In genomic region chr12:3101309-3102022, GRCh38 we compare ENCODE assay signal across 23 cellular contexts. TPM values are rescaled to one million over a fixed set of nuclear protein-coding genes. Genes with fewer than 3 reads are reported as not detected.
DNase-seq lines count a peak whose midpoint lies in the region; ATAC-seq, FAIRE-seq and TF ChIP-seq lines count a peak whose summit lies in the region.
"Had no signal": no experiment of that assay in that cellular context is flagged by ENCODE, and none has a peak within 500 bp of the region (broad histone marks: within the 10 kb centered on the region; RNA-seq: fewer than 3 reads in every experiment).

No MANE protein-coding gene starts in this region.

- H2AFZ ChIP-seq in astrocyte (ENCODE audit: low read depth, low read length) = no peak overlapping the region

- H3K79me2 ChIP-seq in astrocyte (ENCODE audit: insufficient read depth, low read length) = peaks cover 46% of the 10 kb centered on the region

- no peak for DNase-seq in activated CD4-positive, alpha-beta T cell treated with anti-CD3 and anti-CD28 coated beads, Interleukin-2, amount 10 ng/mL, durations not matched to agents 7 days and 5 days
- no peak for DNase-seq in activated CD4-positive, alpha-beta T cell treated with anti-CD3 and anti-CD28 coated beads for 1 hour
- DNase-seq in astrocyte (ENCODE audit: low read depth) (peak; percentile 59), glutamatergic neuron (no peak), sciatic nerve (ENCODE audit: low spot score) (no peak)
- no peak for DNase-seq in activated CD8-positive, alpha-beta memory T cell treated with anti-CD3 and anti-CD28 coated beads for 24 hours
- DNase-seq: 8988T, amygdala, islet precursor cell, mucosa of descending colon, NCI-H1092, NCI-H82, Peyer's patch, thyroid gland, WERI-Rb-1 had no signal

- peaks cover 40% of the 10 kb centered on the region for H4K20me1 ChIP-seq in astrocyte (ENCODE audit: insufficient read depth, low read length)

- H3K4me1 ChIP-seq in astrocyte (ENCODE audit: insufficient read depth, low read length) (peaks cover 31% of the 10 kb centered on the region), subcutaneous abdominal adipose tissue (ENCODE audit: control insufficient read depth in 5 of 5, insufficient read depth in 5 of 5, low read length in 5 of 5) (peaks cover 19 to 87% (median 62%) of the 10 kb centered on the region in 5 donors)

- H3K36me3 Mint-ChIP-seq in activated CD4-positive, alpha-beta T cell treated with anti-CD3 and anti-CD28 coated beads, Interleukin-2, amount 10 ng/mL, durations not matched to agents 7 days and 5 days (ENCODE audit: low read depth) = no peaks in the 10 kb centered on the region
- H3K36me3 Mint-ChIP-seq in astrocyte (ENCODE audit: low read depth, unreplicated experiment) (peaks cover 20% of the 10 kb centered on the region), glutamatergic neuron (ENCODE audit: unreplicated experiment) (peaks cover 31% of the 10 kb centered on the region)
- H3K36me3 Mint-ChIP-seq: CD14-positive monocyte had no signal

- no peaks in the 10 kb centered on the region for H3K36me3 ChIP-seq in astrocyte (ENCODE audit: insufficient read depth, low read length)
- peaks cover 0 to 4% (median 0%) of the 10 kb centered on the region in 5 donors for H3K36me3 ChIP-seq in subcutaneous abdominal adipose tissue (ENCODE audit: control insufficient read depth in 5 of 5, insufficient read depth in 5 of 5, low read length in 5 of 5)
- H3K36me3 ChIP-seq: Peyer's patch, thyroid gland, WERI-Rb-1 had no signal

- H3K27ac Mint-ChIP-seq in activated CD4-positive, alpha-beta T cell treated with anti-CD3 and anti-CD28 coated beads, Interleukin-2, amount 10 ng/mL, durations not matched to agents 7 days and 5 days = peak overlapping the region; percentile 46
- H3K27ac Mint-ChIP-seq in astrocyte (ENCODE audit: unreplicated experiment) (peak overlapping the region; percentile 45), glutamatergic neuron (ENCODE audit: unreplicated experiment) (peak overlapping the region; percentile 83)
- H3K27ac Mint-ChIP-seq: CD14-positive monocyte had no signal

- ATAC-seq in HG02938 (IDR thresholded peaks at IDR 0.05; ENCODE audit: unreplicated experiment) (no peak), sciatic nerve (no peak)
- ATAC-seq: K562, mucosa of descending colon had no signal

- CTCF ChIA-PET in activated CD4-positive, alpha-beta T cell treated with anti-CD3 and anti-CD28 coated beads, Interleukin-2, amount 10 ng/mL, durations not matched to agents 7 days and 5 days (lab: Charles Lee) = interaction anchor here (0.6 kb wide), 1 partner anchor 853 kb away, joined by 3 read pairs; no protein-coding TSS in a partner anchor

- no peak for FAIRE-seq in astrocyte (lab: Jason Lieb, UNC)
- FAIRE-seq: colon, endothelial cell of umbilical vein, GM19239, K562 had no signal

- H3K27me3 ChIP-seq in astrocyte (ENCODE audit: insufficient read depth, low read length) (no peaks in the 10 kb centered on the region), subcutaneous abdominal adipose tissue (ENCODE audit: control insufficient read depth in 5 of 5, insufficient read depth in 4 of 5, low read length in 5 of 5) (no peaks in the 10 kb centered on the region)
- H3K27me3 ChIP-seq: Peyer's patch, thyroid gland had no signal

- no peak overlapping the region for H3K9ac ChIP-seq in astrocyte (ENCODE audit: low read length)
- no peak overlapping the region for H3K9ac ChIP-seq in subcutaneous abdominal adipose tissue (ENCODE audit: low read length in 5 of 5)

- H3K9me3 ChIP-seq in astrocyte (ENCODE audit: insufficient read depth, low read depth, low read length) (no peaks in the 10 kb centered on the region), subcutaneous abdominal adipose tissue (ENCODE audit: control insufficient read depth in 5 of 5, low read length in 5 of 5) (peaks cover 0 to 3% (median 0%) of the 10 kb centered on the region in 5 donors)
- H3K9me3 ChIP-seq: mucosa of descending colon, Peyer's patch, thyroid gland had no signal

- peaks cover 11% of the 10 kb centered on the region for H3K27me3 Mint-ChIP-seq in activated CD4-positive, alpha-beta T cell treated with anti-CD3 and anti-CD28 coated beads, Interleukin-2, amount 10 ng/mL, durations not matched to agents 7 days and 5 days
- H3K27me3 Mint-ChIP-seq in astrocyte (ENCODE audit: low read depth, unreplicated experiment) (no peaks in the 10 kb centered on the region), glutamatergic neuron (ENCODE audit: unreplicated experiment) (peaks cover 26% of the 10 kb centered on the region)

- peak overlapping the region; percentile 6 for H3K4me2 ChIP-seq in astrocyte (ENCODE audit: low read length)

- H3K9me3 Mint-ChIP-seq in activated CD4-positive, alpha-beta T cell treated with anti-CD3 and anti-CD28 coated beads, Interleukin-2, amount 10 ng/mL, durations not matched to agents 7 days and 5 days = peaks cover 19% of the 10 kb centered on the region
- H3K9me3 Mint-ChIP-seq in astrocyte (ENCODE audit: unreplicated experiment) = peaks cover 3% of the 10 kb centered on the region
- H3K9me3 Mint-ChIP-seq in glutamatergic neuron (ENCODE audit: unreplicated experiment) = peaks cover 40% of the 10 kb centered on the region

- peaks cover 9% of the 10 kb centered on the region for H3K4me1 Mint-ChIP-seq in activated CD4-positive, alpha-beta T cell treated with anti-CD3 and anti-CD28 coated beads, Interleukin-2, amount 10 ng/mL, durations not matched to agents 7 days and 5 days
- peaks cover 38% of the 10 kb centered on the region for H3K4me1 Mint-ChIP-seq in astrocyte (ENCODE audit: low read depth, unreplicated experiment)
- H3K4me1 Mint-ChIP-seq in glutamatergic neuron (ENCODE audit: low read depth, unreplicated experiment) = peaks cover 67% of the 10 kb centered on the region

- POLR2A ChIA-PET in activated CD4-positive, alpha-beta T cell treated with anti-CD3 and anti-CD28 coated beads, Interleukin-2, amount 10 ng/mL, durations not matched to agents 7 days and 5 days (lab: Charles Lee) = interaction anchor here (0.8 kb wide), 1 partner anchor 67 kb away, joined by 3 read pairs; no protein-coding TSS in a partner anchor

- H3K4me3 ChIP-seq in astrocyte (ENCODE audit: insufficient read depth, low read depth, low read length) = no peak overlapping the region
- no peak overlapping the region for H3K4me3 ChIP-seq in subcutaneous abdominal adipose tissue (ENCODE audit: low read depth in 1 of 5, low read length in 5 of 5)
- H3K4me3 ChIP-seq: K562, mucosa of descending colon, Peyer's patch, skin epidermis, thyroid gland had no signal

- intact Hi-C loops in sciatic nerve (cut with DNase I) = no loop called here

- no peak overlapping the region for H3K27ac ChIP-seq in astrocyte (ENCODE audit: low read depth, low read length)
- peak overlapping the region; percentile 17 for H3K27ac ChIP-seq in subcutaneous abdominal adipose tissue (ENCODE audit: low read depth, low read length)
- H3K27ac ChIP-seq: Peyer's patch, thyroid gland, WERI-Rb-1 had no signal

- TF ChIP-seq CTCF in astrocyte (IDR thresholded peaks at IDR 0.05; ENCODE audit: insufficient read depth, low read depth, low read length) (no peak), glutamatergic neuron (IDR thresholded peaks at IDR 0.05; ENCODE audit: partially characterized antibody, unreplicated experiment) (no peak)

- no peak overlapping the region for H3K4me3 Mint-ChIP-seq in activated CD4-positive, alpha-beta T cell treated with anti-CD3 and anti-CD28 coated beads, Interleukin-2, amount 10 ng/mL, durations not matched to agents 7 days and 5 days
- H3K4me3 Mint-ChIP-seq in astrocyte (ENCODE audit: unreplicated experiment) = no peak overlapping the region
- no peak overlapping the region for H3K4me3 Mint-ChIP-seq in glutamatergic neuron (ENCODE audit: unreplicated experiment)
- H3K4me3 Mint-ChIP-seq: CD14-positive monocyte had no signal

RNA-seq across cellular contexts. Expression of gene TSPAN9, which starts 24.3 kb away (rescaled TPM):
- under 1 TPM in 1 of 2 experiments, not detected in 1; 0.15 TPM for total RNA-seq in activated CD4-positive, alpha-beta T cell treated with anti-CD3 and anti-CD28 coated beads, Interleukin-2, amount 10 ng/mL, durations not matched to agents 7 days and 5 days
- total RNA-seq in astrocyte = 39.8 and 40.9 TPM in 2 replicates
- 142 TPM for total RNA-seq in glutamatergic neuron (ENCODE audit: unreplicated experiment)
- total RNA-seq in sciatic nerve = 37.5 TPM

Comparison
In these comparisons a context has a peak if more than half of its experiments do, and no peak if none do; other contexts are left out.
1. RNA of gene TSPAN9, which starts 24.3 kb away (total RNA-seq): 142 TPM in glutamatergic neuron (single experiment), 39.8 to 40.9 TPM in astrocyte and 37.5 TPM in sciatic nerve (single experiment); 0.15 TPM in activated CD4-positive, alpha-beta T cell treated with anti-CD3 and anti-CD28 coated beads, Interleukin-2, amount 10 ng/mL, durations not matched to agents 7 days and 5 days; every median in the first group is over 10 times any median in the second.
2. Peak in every context shown above with its lines, with median percentiles within 50 percentile points of each other: H3K27ac Mint-ChIP-seq.